In the genomic region with DNA sequence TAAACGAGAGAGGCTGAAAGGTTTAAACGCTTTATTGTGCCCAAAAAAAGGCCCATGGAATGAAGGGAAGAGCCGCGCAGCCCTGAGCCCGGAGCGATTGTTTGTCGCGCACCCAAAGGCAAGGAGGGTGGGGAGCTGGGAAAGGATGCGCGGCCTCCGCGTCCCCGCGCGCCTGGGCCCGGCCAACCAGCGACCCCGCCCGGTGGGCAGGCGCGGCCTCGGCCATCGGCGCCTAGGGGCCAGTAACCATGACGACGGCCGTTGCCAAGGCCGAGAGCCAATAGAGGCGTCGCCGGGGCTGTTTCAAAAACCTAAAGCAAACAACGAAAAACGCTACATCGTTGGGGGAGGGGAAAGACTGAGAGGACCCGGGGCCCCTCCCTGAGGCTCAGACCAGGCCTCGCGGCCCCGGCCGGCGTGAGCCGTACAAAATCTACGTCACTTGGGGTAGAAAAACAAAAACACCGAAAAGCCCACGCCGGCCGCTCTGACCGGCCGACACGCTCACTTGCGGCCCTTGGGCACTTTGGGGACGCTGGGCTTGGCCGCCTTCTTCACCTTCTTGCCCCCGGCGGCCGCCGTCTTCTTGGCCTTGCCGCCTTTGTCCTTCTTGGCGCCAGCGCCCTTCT, we compare ENCODE assay signal across 1 cellular context.
TF ChIP-seq lines count a peak whose summit lies in the region.

No MANE protein-coding gene starts in this region.

TF ChIP-seq in SK-N-SH, 30 proteins besides CTCF, POLR2A, EP300 and RAD21 (continued from another document):
- TF ChIP-seq, protein P1, sequence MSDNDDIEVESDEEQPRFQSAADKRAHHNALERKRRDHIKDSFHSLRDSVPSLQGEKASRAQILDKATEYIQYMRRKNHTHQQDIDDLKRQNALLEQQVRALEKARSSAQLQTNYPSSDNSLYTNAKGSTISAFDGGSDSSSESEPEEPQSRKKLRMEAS (IDR thresholded peaks at IDR 0.05; ENCODE audit: low read depth), result peak; percentile 53; the same call in 1 of the 2 replicates
- TF ChIP-seq TAF1 (IDR thresholded peaks at IDR 0.05; ENCODE audit: borderline replicate concordance, low read depth, low read length) (no peak; the same call in 1 of the 2 replicates), FOXJ3 (CRISPR knock-in tag; IDR thresholded peaks at IDR 0.05) (0 out of 2 replicates have a peak, but pooled peaks have one; percentile 31), YY1 (IDR thresholded peaks at IDR 0.05; ENCODE audit: low read depth) (no peak), GABPA (IDR thresholded peaks at IDR 0.05; ENCODE audit: low read depth) (no peak), RFX5 (IDR thresholded peaks at IDR 0.05; ENCODE audit: low read length) (peak; percentile 94), SIN3A (IDR thresholded peaks at IDR 0.05; ENCODE audit: borderline replicate concordance, low read depth, low read length) (0 out of 2 replicates have a peak, but pooled peaks have one; percentile 67), POLR2AphosphoS5 (IDR thresholded peaks at IDR 0.05; ENCODE audit: low read depth, low read length) (no peak), USF2 (IDR thresholded peaks at IDR 0.05; ENCODE audit: borderline replicate concordance, low read depth, low read length) (no peak), TEAD4 (IDR thresholded peaks at IDR 0.05; ENCODE audit: borderline replicate concordance, insufficient read depth) (no peak), NRF1 (IDR thresholded peaks at IDR 0.05; ENCODE audit: low read depth, low read length) (peak; percentile 49), EZH2phosphoT487 (IDR thresholded peaks at IDR 0.05; ENCODE audit: borderline replicate concordance, low read depth) (no peak), NFIC (IDR thresholded peaks at IDR 0.05; ENCODE audit: borderline replicate concordance) (peak; percentile 29; the same call in 1 of the 2 replicates), CHD2 (IDR thresholded peaks at IDR 0.05; ENCODE audit: low read length, partially characterized antibody) (peak; percentile 70), RXRA (IDR thresholded peaks at IDR 0.05; ENCODE audit: borderline replicate concordance, low read depth) (no peak), MEF2A (IDR thresholded peaks at IDR 0.05; ENCODE audit: borderline replicate concordance, low read depth) (no peak), GATA2 (CRISPR knock-in tag; IDR thresholded peaks at IDR 0.05) (no peak), FOXM1 (IDR thresholded peaks at IDR 0.05; ENCODE audit: low read depth) (peak; percentile 80), JUND (IDR thresholded peaks at IDR 0.05) (no peak)
- TF ChIP-seq, protein P2, sequence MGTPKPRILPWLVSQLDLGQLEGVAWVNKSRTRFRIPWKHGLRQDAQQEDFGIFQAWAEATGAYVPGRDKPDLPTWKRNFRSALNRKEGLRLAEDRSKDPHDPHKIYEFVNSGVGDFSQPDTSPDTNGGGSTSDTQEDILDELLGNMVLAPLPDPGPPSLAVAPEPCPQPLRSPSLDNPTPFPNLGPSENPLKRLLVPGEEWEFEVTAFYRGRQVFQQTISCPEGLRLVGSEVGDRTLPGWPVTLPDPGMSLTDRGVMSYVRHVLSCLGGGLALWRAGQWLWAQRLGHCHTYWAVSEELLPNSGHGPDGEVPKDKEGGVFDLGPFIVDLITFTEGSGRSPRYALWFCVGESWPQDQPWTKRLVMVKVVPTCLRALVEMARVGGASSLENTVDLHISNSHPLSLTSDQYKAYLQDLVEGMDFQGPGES (IDR thresholded peaks at IDR 0.05; ENCODE audit: low read depth, low read length), result no peak
- TF ChIP-seq, protein P3, sequence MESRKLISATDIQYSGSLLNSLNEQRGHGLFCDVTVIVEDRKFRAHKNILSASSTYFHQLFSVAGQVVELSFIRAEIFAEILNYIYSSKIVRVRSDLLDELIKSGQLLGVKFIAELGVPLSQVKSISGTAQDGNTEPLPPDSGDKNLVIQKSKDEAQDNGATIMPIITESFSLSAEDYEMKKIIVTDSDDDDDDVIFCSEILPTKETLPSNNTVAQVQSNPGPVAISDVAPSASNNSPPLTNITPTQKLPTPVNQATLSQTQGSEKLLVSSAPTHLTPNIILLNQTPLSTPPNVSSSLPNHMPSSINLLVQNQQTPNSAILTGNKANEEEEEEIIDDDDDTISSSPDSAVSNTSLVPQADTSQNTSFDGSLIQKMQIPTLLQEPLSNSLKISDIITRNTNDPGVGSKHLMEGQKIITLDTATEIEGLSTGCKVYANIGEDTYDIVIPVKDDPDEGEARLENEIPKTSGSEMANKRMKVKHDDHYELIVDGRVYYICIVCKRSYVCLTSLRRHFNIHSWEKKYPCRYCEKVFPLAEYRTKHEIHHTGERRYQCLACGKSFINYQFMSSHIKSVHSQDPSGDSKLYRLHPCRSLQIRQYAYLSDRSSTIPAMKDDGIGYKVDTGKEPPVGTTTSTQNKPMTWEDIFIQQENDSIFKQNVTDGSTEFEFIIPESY (IDR thresholded peaks at IDR 0.05; ENCODE audit: borderline replicate concordance, low read depth), result no peak
- TF ChIP-seq, protein P4, sequence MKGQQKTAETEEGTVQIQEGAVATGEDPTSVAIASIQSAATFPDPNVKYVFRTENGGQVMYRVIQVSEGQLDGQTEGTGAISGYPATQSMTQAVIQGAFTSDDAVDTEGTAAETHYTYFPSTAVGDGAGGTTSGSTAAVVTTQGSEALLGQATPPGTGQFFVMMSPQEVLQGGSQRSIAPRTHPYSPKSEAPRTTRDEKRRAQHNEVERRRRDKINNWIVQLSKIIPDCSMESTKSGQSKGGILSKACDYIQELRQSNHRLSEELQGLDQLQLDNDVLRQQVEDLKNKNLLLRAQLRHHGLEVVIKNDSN (IDR thresholded peaks at IDR 0.05; ENCODE audit: borderline replicate concordance, low read depth), result no peak
- TF ChIP-seq, protein P5, sequence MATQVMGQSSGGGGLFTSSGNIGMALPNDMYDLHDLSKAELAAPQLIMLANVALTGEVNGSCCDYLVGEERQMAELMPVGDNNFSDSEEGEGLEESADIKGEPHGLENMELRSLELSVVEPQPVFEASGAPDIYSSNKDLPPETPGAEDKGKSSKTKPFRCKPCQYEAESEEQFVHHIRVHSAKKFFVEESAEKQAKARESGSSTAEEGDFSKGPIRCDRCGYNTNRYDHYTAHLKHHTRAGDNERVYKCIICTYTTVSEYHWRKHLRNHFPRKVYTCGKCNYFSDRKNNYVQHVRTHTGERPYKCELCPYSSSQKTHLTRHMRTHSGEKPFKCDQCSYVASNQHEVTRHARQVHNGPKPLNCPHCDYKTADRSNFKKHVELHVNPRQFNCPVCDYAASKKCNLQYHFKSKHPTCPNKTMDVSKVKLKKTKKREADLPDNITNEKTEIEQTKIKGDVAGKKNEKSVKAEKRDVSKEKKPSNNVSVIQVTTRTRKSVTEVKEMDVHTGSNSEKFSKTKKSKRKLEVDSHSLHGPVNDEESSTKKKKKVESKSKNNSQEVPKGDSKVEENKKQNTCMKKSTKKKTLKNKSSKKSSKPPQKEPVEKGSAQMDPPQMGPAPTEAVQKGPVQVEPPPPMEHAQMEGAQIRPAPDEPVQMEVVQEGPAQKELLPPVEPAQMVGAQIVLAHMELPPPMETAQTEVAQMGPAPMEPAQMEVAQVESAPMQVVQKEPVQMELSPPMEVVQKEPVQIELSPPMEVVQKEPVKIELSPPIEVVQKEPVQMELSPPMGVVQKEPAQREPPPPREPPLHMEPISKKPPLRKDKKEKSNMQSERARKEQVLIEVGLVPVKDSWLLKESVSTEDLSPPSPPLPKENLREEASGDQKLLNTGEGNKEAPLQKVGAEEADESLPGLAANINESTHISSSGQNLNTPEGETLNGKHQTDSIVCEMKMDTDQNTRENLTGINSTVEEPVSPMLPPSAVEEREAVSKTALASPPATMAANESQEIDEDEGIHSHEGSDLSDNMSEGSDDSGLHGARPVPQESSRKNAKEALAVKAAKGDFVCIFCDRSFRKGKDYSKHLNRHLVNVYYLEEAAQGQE (IDR thresholded peaks at IDR 0.05; ENCODE audit: low read depth, low read length), result 0 out of 2 replicates have a peak, but pooled peaks have one; percentile 8
